In genomic region chr11:133993107-133993506, GRCh38 we compare ENCODE assay signal across 18 cellular contexts. TPM values are rescaled to one million over a fixed set of nuclear protein-coding genes. Genes with fewer than 3 reads are reported as not detected.
DNase-seq lines count a peak whose midpoint lies in the region; ATAC-seq and TF ChIP-seq lines count a peak whose summit lies in the region.
"Had no signal": no experiment of that assay in that cellular context is flagged by ENCODE, and none has a peak within 500 bp of the region (broad histone marks: within the 10 kb centered on the region; RNA-seq: fewer than 3 reads in every experiment).

No MANE protein-coding gene starts in this region.

- H3K9me3 ChIP-seq in IMR-90 (ENCODE audit: control insufficient read depth, insufficient read depth, low read length): no peaks in the 10 kb centered on the region
- no peaks in the 10 kb centered on the region for H3K9me3 ChIP-seq in neuronal stem cell (replicated peaks in 1 of 2; ENCODE audit: control insufficient read depth in 2 of 2, insufficient read depth in 1 of 2, low read depth in 1 of 2, low read length in 2 of 2)
- H3K9me3 ChIP-seq in spleen: no peaks in the 10 kb centered on the region
- H3K9me3 ChIP-seq: A549; BLaER1 treated with 17β-estradiol and CSF1 and Interleukin-3, amounts not matched to agents 10 nM and 100 nM had no signal

- TF ChIP-seq POLR2A in IMR-90 (IDR thresholded peaks at IDR 0.05; ENCODE audit: low read depth, low read length) (no peak), spleen (IDR thresholded peaks at IDR 0.05) (no peak)

- 62% methylated on average over 6 of the region's 7 CpGs; no CpG with 5 or more reads in 1 of the 2 experiments for WGBS in IMR-90 (ENCODE audit: extremely low coverage in 2 of 2, insufficient read length in 1 of 2), 2 experiments
- WGBS in neuronal stem cell (ENCODE audit: extremely low coverage in 2 of 2, insufficient read length in 2 of 2, insufficient replicate concordance in 1 of 2), 2 donors: no CpG with 5 or more reads among the region's 7 CpGs
- 85 to 91% (median 86%) methylated on average over 7 of the region's 7 CpGs for WGBS in spleen, 5 donors

- TF ChIP-seq CTCF in IMR-90 (conservative IDR thresholded peaks at IDR 0.05; ENCODE audit: low read depth, low read length): no peak
- TF ChIP-seq CTCF in spleen (IDR thresholded peaks at IDR 0.05 in 8 of 11, conservative IDR thresholded peaks at IDR 0.05 in 3 of 11): no peak

- H4K91ac ChIP-seq in IMR-90 (ENCODE audit: insufficient read depth, low read depth, low read length) (no peak overlapping the region), neuronal stem cell (ENCODE audit: low read depth, low read length, poor library complexity) (no peak overlapping the region)

- no peak overlapping the region for H3K56ac ChIP-seq in IMR-90 (ENCODE audit: extremely low read depth, insufficient read depth, low read length)

- no peak overlapping the region for H4K5ac ChIP-seq in IMR-90 (ENCODE audit: low read depth, low read length)

- POLR2A ChIA-PET in IMR-90 (lab: Charles Lee; ENCODE audit: unreplicated experiment): no interaction called here

- no peaks in the 10 kb centered on the region for H3K9me1 ChIP-seq in IMR-90 (ENCODE audit: insufficient read depth, low read length)

- H2BK5ac ChIP-seq in IMR-90 (ENCODE audit: low read depth, low read length, poor library complexity, severe bottlenecking) (no peak overlapping the region), neuronal stem cell (ENCODE audit: low read length) (no peak overlapping the region)

- H4K8ac ChIP-seq in IMR-90 (ENCODE audit: low read depth in 2 of 2, low read length in 2 of 2) (no peak overlapping the region), neuronal stem cell (ENCODE audit: low read depth, low read length) (no peak overlapping the region)

- H3K9ac ChIP-seq in IMR-90 (ENCODE audit: low read depth, low read length) (no peak overlapping the region), neuronal stem cell (ENCODE audit: low read depth, low read length, poor library complexity) (no peak overlapping the region)
- H3K9ac ChIP-seq: BLaER1 treated with 17β-estradiol and CSF1 and Interleukin-3, amounts not matched to agents 10 nM and 100 nM had no signal

- H2BK12ac ChIP-seq in neuronal stem cell (ENCODE audit: low read length): no peak overlapping the region

- intact Hi-C loops in IMR-90 (cut with micrococcal nuclease) (no loop called here), spleen (cut with DNase I; ENCODE audit: low total_unique reads) (no loop called here)

- H3K27ac ChIP-seq in IMR-90 (ENCODE audit: insufficient read depth, low read length): no peak overlapping the region
- H3K27ac ChIP-seq in neuronal stem cell (replicated peaks; ENCODE audit: low read length): no peak overlapping the region
- H3K27ac ChIP-seq in spleen: no peak overlapping the region
- H3K27ac ChIP-seq: 22Rv1; A549; BLaER1 treated with 17β-estradiol and CSF1 and Interleukin-3, amounts not matched to agents 10 nM and 100 nM; C4-2B had no signal

- ATAC-seq in IMR-90 (ENCODE audit: low read depth): no peak
- ATAC-seq: A549; CD8-positive, alpha-beta T cell had no signal

- H2BK120ac ChIP-seq in IMR-90 (ENCODE audit: low read depth, low read length) (no peak overlapping the region), neuronal stem cell (ENCODE audit: low read depth, low read length) (no peak overlapping the region)

- no peak overlapping the region for H2BK20ac ChIP-seq in IMR-90 (ENCODE audit: low read depth, low read length)

- H3K23ac ChIP-seq in IMR-90 (ENCODE audit: low read depth, low read length): no peak overlapping the region
- H3K23ac ChIP-seq in neuronal stem cell (ENCODE audit: low read depth, low read length, poor library complexity): no peak overlapping the region

- CTCF ChIA-PET in IMR-90 (lab: Yijun Ruan, JAX): no interaction called here

- no peaks in the 10 kb centered on the region for H3K79me1 ChIP-seq in IMR-90 (ENCODE audit: low read depth in 1 of 2, low read length in 2 of 2)
- no peaks in the 10 kb centered on the region for H3K79me1 ChIP-seq in neuronal stem cell (ENCODE audit: low read depth, low read length)

- H2AK5ac ChIP-seq in IMR-90 (ENCODE audit: low read depth, low read length) (no peak overlapping the region), neuronal stem cell (ENCODE audit: low read depth, low read length) (no peak overlapping the region)

- in situ Hi-C loops in IMR-90 (cut with MboI; ENCODE audit: low sequenced_read_pairs): no loop called here

- no peak overlapping the region for H3K18ac ChIP-seq in IMR-90 (ENCODE audit: low read depth, low read length)
- H3K18ac ChIP-seq in neuronal stem cell (ENCODE audit: low read length): peak overlapping the region; percentile 52

- H3K4me3 ChIP-seq in IMR-90 (ENCODE audit: insufficient read depth, low read depth, low read length) (no peak overlapping the region), neuronal stem cell (ENCODE audit: low read length in 2 of 2) (no peak overlapping the region), spleen (no peak overlapping the region)
- H3K4me3 ChIP-seq: A549; BLaER1 treated with 17β-estradiol and CSF1 and Interleukin-3, amounts not matched to agents 10 nM and 100 nM had no signal

- peak overlapping the region; percentile 16 for H2AK9ac ChIP-seq in IMR-90 (replicated peaks; ENCODE audit: low read depth, low read length, poor library complexity)

- peaks cover 3% of the 10 kb centered on the region for H3K27me3 ChIP-seq in IMR-90 (ENCODE audit: control insufficient read depth, insufficient read depth, low read length)
- peaks cover 0 to 42% (median 0%) of the 10 kb centered on the region in 3 experiments for H3K27me3 ChIP-seq in neuronal stem cell (ENCODE audit: control insufficient read depth in 3 of 3, insufficient read depth in 3 of 3, low read depth in 1 of 3, low read length in 3 of 3)
- peaks cover 0 to 41% (median 0%) of the 10 kb centered on the region in 7 donors for H3K27me3 ChIP-seq in spleen (replicated peaks in 1 of 7)
- H3K27me3 ChIP-seq: BLaER1 treated with 17β-estradiol and CSF1 and Interleukin-3, amounts not matched to agents 10 nM and 100 nM had no signal

- no peaks in the 10 kb centered on the region for H4K20me1 ChIP-seq in IMR-90 (ENCODE audit: insufficient read depth, low read length)

- H2BK15ac ChIP-seq in IMR-90 (ENCODE audit: low read depth, low read length) (no peak overlapping the region), neuronal stem cell (ENCODE audit: low read length) (no peak overlapping the region)

- H3K14ac ChIP-seq in IMR-90 (replicated peaks; ENCODE audit: low read depth, low read length) (no peak overlapping the region), neuronal stem cell (ENCODE audit: low read length) (no peak overlapping the region)

- H3K4me1 ChIP-seq in IMR-90 (ENCODE audit: control insufficient read depth, insufficient read depth, low read length) (no peaks in the 10 kb centered on the region), neuronal stem cell (ENCODE audit: control insufficient read depth in 2 of 2, insufficient read depth in 1 of 2, low read depth in 1 of 2, low read length in 2 of 2) (no peaks in the 10 kb centered on the region), spleen (peaks cover 0 to 6% (median 2%) of the 10 kb centered on the region in 6 donors)
- H3K4me1 ChIP-seq: A549, Caco-2 had no signal

- DNase-seq in DMS79 (lab: John Stamatoyannopoulos, UW): peak; percentile 25
- no peak for DNase-seq in DMS79 treated with DMSO at 0.1 percent for 48 hours (lab: John Stamatoyannopoulos, UW)
- no peak for DNase-seq in IMR-90
- no peak for DNase-seq in neuronal stem cell (ENCODE audit: low spot score)
- DNase-seq in spleen: peak; percentile 62
- no peak for DNase-seq in activated CD4-positive, CD25-positive, alpha-beta regulatory T cell treated with anti-CD3 and anti-CD28 coated beads, Interleukin-2, amount 50 U/mL, for 72 hours
- no peak for DNase-seq in effector CD8-positive, alpha-beta T cell (lab: John Stamatoyannopoulos, UW)
- DNase-seq in NOMO-1 treated with DMSO at 0.1 percent for 48 hours (lab: John Stamatoyannopoulos, UW; ENCODE audit: unreplicated experiment): no peak
- DNase-seq: AML-193; Caco-2; Calu3; CD4-positive, alpha-beta T cell; CD8-positive, alpha-beta T cell; GF-D8 had no signal

- H3K4ac ChIP-seq in IMR-90 (ENCODE audit: low read depth, low read length) (no peak overlapping the region), neuronal stem cell (ENCODE audit: low read length) (no peak overlapping the region)

- H3K4me2 ChIP-seq in IMR-90 (ENCODE audit: low read depth, low read length) (no peak overlapping the region), neuronal stem cell (ENCODE audit: insufficient read depth, low read length, poor library complexity, severe bottlenecking) (no peak overlapping the region)
- H3K4me2 ChIP-seq: A549; BLaER1 treated with 17β-estradiol and CSF1 and Interleukin-3, amounts not matched to agents 10 nM and 100 nM had no signal

- H3K36me3 ChIP-seq in IMR-90 (ENCODE audit: control insufficient read depth, insufficient read depth, low read length): no peaks in the 10 kb centered on the region
- H3K36me3 ChIP-seq in neuronal stem cell (replicated peaks in 1 of 2; ENCODE audit: control insufficient read depth in 2 of 2, insufficient read depth in 2 of 2, low read length in 2 of 2): no peaks in the 10 kb centered on the region
- H3K36me3 ChIP-seq in spleen: no peaks in the 10 kb centered on the region
- H3K36me3 ChIP-seq: BLaER1 treated with 17β-estradiol and CSF1 and Interleukin-3, amounts not matched to agents 10 nM and 100 nM had no signal

- dilution Hi-C loops in IMR-90 (cut with HindIII; ENCODE audit: low sequenced_read_pairs, unreplicated experiment): no loop called here

- H2AFZ ChIP-seq in IMR-90 (replicated peaks; ENCODE audit: low read length, poor library complexity) (no peak overlapping the region), neuronal stem cell (ENCODE audit: low read length) (no peak overlapping the region)

- no peak for TF ChIP-seq RAD21 in IMR-90 (IDR thresholded peaks at IDR 0.05; ENCODE audit: low read length)

- BruUV-seq in IMR-90 (replicated peaks; lab: Mats Ljungman, UMichigan): no TSS peak

TF ChIP-seq in IMR-90, 13 proteins besides CTCF, POLR2A, EP300 and RAD21 (continues in another document):
- TF ChIP-seq MXI1 (IDR thresholded peaks at IDR 0.05; ENCODE audit: borderline replicate concordance, low read depth, low read length) (no peak), RFX5 (IDR thresholded peaks at IDR 0.05; ENCODE audit: low read depth, low read length) (no peak), MAFK (IDR thresholded peaks at IDR 0.05; ENCODE audit: low read depth, low read length) (no peak), RCOR1 (IDR thresholded peaks at IDR 0.05; ENCODE audit: insufficient replicate concordance, low read length) (no peak), FOS (IDR thresholded peaks at IDR 0.05; ENCODE audit: low read depth, low read length) (no peak), CEBPB (IDR thresholded peaks at IDR 0.05; ENCODE audit: low read depth, low read length) (no peak)

RNA-seq across cellular contexts. Expression of gene IGSF9B, which starts 36.3 kb away (rescaled TPM):
- under 0.01 TPM in 1 of 2 replicates, not detected in the other for total RNA-seq in IMR-90 (2012; rRNA removed)
- 0.10 and 0.13 TPM in 2 replicates for polyA plus RNA-seq in IMR-90 (2012; rRNA removed)
- 0.07 TPM in 1 of 2 replicates, not detected in the other for polyA plus RNA-seq in IMR-90 (2012; cell fraction: cytosol; rRNA removed)
- polyA plus RNA-seq in IMR-90 (2012; cell fraction: nucleus; rRNA removed; ENCODE audit: low replicate concordance): 0.47 and 0.55 TPM in 2 replicates
- polyA plus RNA-seq in neuronal stem cell (2013, experiment 1 of 2): 3.9 TPM
- polyA plus RNA-seq in neuronal stem cell (2013, experiment 2 of 2): 3.8 TPM
- 10 to 100 TPM in 1 of 7 donors, 1 to 10 TPM in 6; 2.4 to 11.2 (median 6.6) TPM for total RNA-seq in spleen
- 1 to 10 TPM in 2 of 3 donors, under 1 TPM in 1; 0.50 to 2.6 (median 1.6) TPM for polyA plus RNA-seq in spleen

Comparison
In these comparisons a context has a peak if more than half of its experiments do, and no peak if none do; other contexts are left out.
1. DNase-seq: peak in DMS79 (single experiment) and spleen (single experiment); none in DMS79 treated with DMSO at 0.1 percent for 48 hours (single experiment), IMR-90 (single experiment), neuronal stem cell (single experiment), activated CD4-positive, CD25-positive, alpha-beta regulatory T cell treated with anti-CD3 and anti-CD28 coated beads, Interleukin-2, amount 50 U/mL, for 72 hours (single experiment), effector CD8-positive, alpha-beta T cell (single experiment) and NOMO-1 treated with DMSO at 0.1 percent for 48 hours (single experiment).